ENCODE assay signal across 12 cellular contexts in genomic region chr2:155690785-155691184, GRCh38.
DNase-seq lines count a peak whose midpoint lies in the region; ATAC-seq and TF ChIP-seq lines count a peak whose summit lies in the region.
"Had no signal": no experiment of that assay in that cellular context is flagged by ENCODE, and none has a peak within 500 bp of the region (broad histone marks: within the 10 kb centered on the region; RNA-seq: fewer than 3 reads in every experiment).

No MANE protein-coding gene starts in this region.

- intact Hi-C loops in activated CD8-positive, alpha-beta T cell treated with anti-CD3 and anti-CD28 coated beads for 36 hours (cut with micrococcal nuclease), result no loop called here
- intact Hi-C loops in left colon (cut with DNase I, micrococcal nuclease), result no loop called here

- H3K4me3 Mint-ChIP-seq in activated CD8-positive, alpha-beta T cell treated with anti-CD3 and anti-CD28 coated beads for 36 hours, result no peak overlapping the region
- H3K4me3 Mint-ChIP-seq: activated T-cell treated with anti-CD3 and anti-CD28 coated beads, Interleukin-2, amount 50 U/mL, for 24 hours; brain had no signal

- H3K9me3 Mint-ChIP-seq in activated CD8-positive, alpha-beta T cell treated with anti-CD3 and anti-CD28 coated beads for 36 hours, result no peaks in the 10 kb centered on the region
- H3K9me3 Mint-ChIP-seq: activated T-cell treated with anti-CD3 and anti-CD28 coated beads, Interleukin-2, amount 50 U/mL, for 24 hours; brain had no signal

- no peaks in the 10 kb centered on the region for H3K27me3 ChIP-seq in foreskin keratinocyte
- H3K27me3 ChIP-seq: upper lobe of left lung had no signal

- no peaks in the 10 kb centered on the region for H3K4me1 ChIP-seq in foreskin keratinocyte
- H3K4me1 ChIP-seq: upper lobe of left lung had no signal

- CTCF ChIA-PET in activated CD8-positive, alpha-beta T cell treated with anti-CD3 and anti-CD28 coated beads for 36 hours (lab: Charles Lee), result no interaction called here
- CTCF ChIA-PET in GM10248 (lab: Yijun Ruan, JAX), result no interaction called here

- DNase-seq in medulla oblongata (ENCODE audit: extremely low spot score), result peak; percentile 69
- DNase-seq in activated CD8-positive, alpha-beta T cell treated with anti-CD3 and anti-CD28 coated beads for 36 hours, result no peak
- no peak for DNase-seq in left colon
- no peak for DNase-seq in GM10248 (ENCODE audit: extremely low spot score)
- no peak for DNase-seq in foreskin keratinocyte
- DNase-seq: activated T-cell treated with anti-CD3 and anti-CD28 coated beads, Interleukin-2, amount 50 U/mL, for 24 hours; upper lobe of left lung had no signal

- TF ChIP-seq CTCF in activated CD8-positive, alpha-beta T cell treated with anti-CD3 and anti-CD28 coated beads for 36 hours (IDR thresholded peaks at IDR 0.05), result no peak
- TF ChIP-seq CTCF in GM10248 (IDR thresholded peaks at IDR 0.05; ENCODE audit: control extremely low read depth, extremely low read depth, low read depth, missing control alignments) (no peak), foreskin keratinocyte (conservative IDR thresholded peaks at IDR 0.05) (no peak)

- H3K27ac ChIP-seq in foreskin keratinocyte, result no peak overlapping the region
- H3K27ac ChIP-seq: upper lobe of left lung had no signal

- no peaks in the 10 kb centered on the region for H3K4me1 Mint-ChIP-seq in activated CD8-positive, alpha-beta T cell treated with anti-CD3 and anti-CD28 coated beads for 36 hours (ENCODE audit: low read depth)

- peak; percentile 67 for ATAC-seq in GM18909 (IDR thresholded peaks at IDR 0.05; ENCODE audit: poor library complexity, unreplicated experiment)
- peak; percentile 89 for ATAC-seq in HG02623 (IDR thresholded peaks at IDR 0.05; ENCODE audit: unreplicated experiment)
- peak; percentile 86 for ATAC-seq in HG03460 (IDR thresholded peaks at IDR 0.05; ENCODE audit: unreplicated experiment)
- no peak for ATAC-seq in activated CD8-positive, alpha-beta T cell treated with anti-CD3 and anti-CD28 coated beads for 36 hours
- ATAC-seq in left colon, result no peak
- no peak for ATAC-seq in foreskin keratinocyte

- H3K36me3 Mint-ChIP-seq in activated CD8-positive, alpha-beta T cell treated with anti-CD3 and anti-CD28 coated beads for 36 hours (ENCODE audit: low read depth), result no peaks in the 10 kb centered on the region
- H3K36me3 Mint-ChIP-seq: brain had no signal

- no peaks in the 10 kb centered on the region for H3K27me3 Mint-ChIP-seq in activated CD8-positive, alpha-beta T cell treated with anti-CD3 and anti-CD28 coated beads for 36 hours
- H3K27me3 Mint-ChIP-seq: activated T-cell treated with anti-CD3 and anti-CD28 coated beads, Interleukin-2, amount 50 U/mL, for 24 hours; brain; progenitor cell of endocrine pancreas had no signal

- POLR2A ChIA-PET in activated CD8-positive, alpha-beta T cell treated with anti-CD3 and anti-CD28 coated beads for 36 hours (lab: Charles Lee), result no interaction called here
- POLR2A ChIA-PET in GM10248 (lab: Yijun Ruan, JAX), result no interaction called here

- H3K27ac Mint-ChIP-seq in activated CD8-positive, alpha-beta T cell treated with anti-CD3 and anti-CD28 coated beads for 36 hours, result no peak overlapping the region
- H3K27ac Mint-ChIP-seq: activated T-cell treated with anti-CD3 and anti-CD28 coated beads, Interleukin-2, amount 50 U/mL, for 24 hours; brain; progenitor cell of endocrine pancreas had no signal

Comparison
In these comparisons a context has a peak if more than half of its experiments do, and no peak if none do; other contexts are left out.
1. ATAC-seq: peak in GM18909 (single experiment), HG02623 (single experiment) and HG03460 (single experiment); none in activated CD8-positive, alpha-beta T cell treated with anti-CD3 and anti-CD28 coated beads for 36 hours (single experiment), left colon (single experiment) and foreskin keratinocyte (single experiment).